ENCODE assay signal across 8 cellular contexts in genomic region chr7:152464312-152465117, GRCh38. TPM values are rescaled to one million over a fixed set of nuclear protein-coding genes. Genes with fewer than 3 reads are reported as not detected.
DNase-seq lines count a peak whose midpoint lies in the region; ATAC-seq and TF ChIP-seq lines count a peak whose summit lies in the region.

No MANE protein-coding gene starts in this region.

- no peaks in the 10 kb centered on the region for H3K9me3 ChIP-seq in endocrine pancreas (ENCODE audit: control insufficient read depth, low read length)

- peak overlapping the region; percentile 79 for H3K9ac ChIP-seq in endocrine pancreas (ENCODE audit: control insufficient read depth, insufficient read depth, low read length)

- TF ChIP-seq CTCF in BJ (IDR thresholded peaks at IDR 0.05; ENCODE audit: insufficient read depth, low read depth, low read length), result no peak
- no peak for TF ChIP-seq CTCF in mesothelial cell of epicardium (IDR thresholded peaks at IDR 0.05; ENCODE audit: unreplicated experiment)

- no peaks in the 10 kb centered on the region for H3K9me3 Mint-ChIP-seq in mesothelial cell of epicardium

- POLR2A ChIA-PET in BJ (lab: Charles Lee), result no interaction called here

- H3K36me3 Mint-ChIP-seq in mesothelial cell of epicardium, result no peaks in the 10 kb centered on the region

- no peaks in the 10 kb centered on the region for H3K27me3 ChIP-seq in BJ (ENCODE audit: control insufficient read depth, insufficient read depth, low read length)
- no peaks in the 10 kb centered on the region for H3K27me3 ChIP-seq in endocrine pancreas (ENCODE audit: control insufficient read depth, insufficient read depth, low read length)

- peaks cover 28% of the 10 kb centered on the region for H3K4me1 Mint-ChIP-seq in mesothelial cell of epicardium

- H3K27ac Mint-ChIP-seq in mesothelial cell of epicardium, result peak overlapping the region; percentile 96

- peak; percentile 32 for ATAC-seq in GM18858 (IDR thresholded peaks at IDR 0.05; ENCODE audit: unreplicated experiment)
- ATAC-seq in HG03066 (IDR thresholded peaks at IDR 0.05; ENCODE audit: low read depth, unreplicated experiment), result peak; percentile 28

- CTCF ChIA-PET in BJ (lab: Yijun Ruan, JAX), result interaction anchor here (0.6 kb wide), 1 partner anchor 123 kb away, joined by 3 read pairs; no protein-coding TSS in a partner anchor

- no peak for DNase-seq in BJ (ENCODE audit: low read depth)
- peak; percentile 52 for DNase-seq in NCI-H446 treated with DMSO at 0.1 percent for 48 hours (lab: John Stamatoyannopoulos, UW)
- peak; percentile 18 to 49 for DNase-seq in activated CD8-positive, alpha-beta memory T cell treated with anti-CD3 and anti-CD28 coated beads for 1 hour (ENCODE audit: extremely low read depth in 1 of 2, low read depth in 1 of 2)
- DNase-seq in mesothelial cell of epicardium (ENCODE audit: low spot score in 2 of 2, unreplicated experiment in 2 of 2), result peak; percentile 64 to 88
- peak; percentile 65 for DNase-seq in stimulated activated CD8-positive, alpha-beta memory T cell treated with anti-CD3 and anti-CD28 coated beads, Interleukin-15, amount 100 ng/mL, for 24 hours (ENCODE audit: low read depth)

- H3K4me1 ChIP-seq in endocrine pancreas (ENCODE audit: control insufficient read depth, insufficient read depth, low read length), result no peaks in the 10 kb centered on the region

- H3K36me3 ChIP-seq in BJ (ENCODE audit: control insufficient read depth, insufficient read depth, low read length) (no peaks in the 10 kb centered on the region), endocrine pancreas (ENCODE audit: control insufficient read depth, insufficient read depth, low read length) (no peaks in the 10 kb centered on the region)

- H3K4me3 Mint-ChIP-seq in mesothelial cell of epicardium, result peak overlapping the region; percentile 81

- peak overlapping the region; percentile 91 for H3K4me3 ChIP-seq in BJ (ENCODE audit: low read depth, low read length)
- H3K4me3 ChIP-seq in endocrine pancreas (ENCODE audit: control insufficient read depth, insufficient read depth, low read length), result peak overlapping the region; percentile 92

- H3K27me3 Mint-ChIP-seq in mesothelial cell of epicardium (ENCODE audit: low read depth), result no peaks in the 10 kb centered on the region

RNA-seq across cellular contexts. Expression of gene KMT2C, which starts 28.7 kb away (rescaled TPM):
- polyA plus RNA-seq in BJ (2011; rRNA removed), result 6.9 and 9.3 TPM in 2 replicates
- 30.3 and 30.7 TPM in 2 replicates for polyA minus RNA-seq in BJ (2011; rRNA and poly(A)+ RNA removed)
- 103 to 108 TPM (median 106 TPM) in 3 replicates for total RNA-seq in mesothelial cell of epicardium
